In the genomic region with DNA sequence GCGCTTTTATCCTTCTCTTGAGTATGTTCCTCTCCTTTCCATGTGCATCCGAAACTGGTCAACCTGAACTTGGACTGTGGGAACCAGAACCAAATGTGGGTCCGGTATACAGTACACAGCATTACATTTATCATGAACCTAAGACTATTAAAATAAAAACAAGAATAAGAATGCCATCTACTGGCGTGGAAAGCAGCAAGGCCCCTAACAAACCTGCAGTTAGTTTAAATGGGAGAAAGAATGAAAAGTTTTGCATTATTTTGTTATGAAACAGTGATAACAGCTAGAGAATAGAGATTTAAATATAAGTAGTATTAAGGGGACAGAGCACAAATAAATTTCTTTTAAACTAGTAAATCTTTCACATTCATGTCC, we compare ENCODE assay signal across 11 cellular contexts.
DNase-seq lines count a peak whose midpoint lies in the region; ATAC-seq, FAIRE-seq and TF ChIP-seq lines count a peak whose summit lies in the region.
"Had no signal": no experiment of that assay in that cellular context is flagged by ENCODE, and none has a peak within 500 bp of the region (broad histone marks: within the 10 kb centered on the region; RNA-seq: fewer than 3 reads in every experiment).

No MANE protein-coding gene starts in this region.

- H3K27ac ChIP-seq in A549 = no peak overlapping the region

- FAIRE-seq in A549 (lab: Jason Lieb, UNC) = no peak
- FAIRE-seq: K562 had no signal

- H3K9me3 ChIP-seq in A549 = no peaks in the 10 kb centered on the region

- no peak for ATAC-seq in A549
- peak; percentile 30 for ATAC-seq in GM18519 (IDR thresholded peaks at IDR 0.05; ENCODE audit: low FRiP score, unreplicated experiment)
- peak; percentile 35 for ATAC-seq in HG02870 (IDR thresholded peaks at IDR 0.05; ENCODE audit: unreplicated experiment)
- no peak for ATAC-seq in left ventricle myocardium superior
- ATAC-seq: K562 had no signal

- TF ChIP-seq RAD21 in A549 (conservative IDR thresholded peaks at IDR 0.05 in 1 of 2, IDR thresholded peaks at IDR 0.05 in 1 of 2) = no peak

- no peak for TF ChIP-seq POLR2A in A549 (IDR thresholded peaks at IDR 0.05; ENCODE audit: low read length)

- TF ChIP-seq EP300 in A549 (IDR thresholded peaks at IDR 0.05) = no peak

- no peak overlapping the region for H3K4me2 ChIP-seq in A549

- CTCF ChIA-PET in A549 (lab: Yijun Ruan, JAX) = no interaction called here

- TF ChIP-seq CTCF in A549 (IDR thresholded peaks at IDR 0.05) = peak; percentile 18; the same call in 1 of the 3 replicates

- H3K4me3 ChIP-seq in A549 = no peak overlapping the region
- H3K4me3 ChIP-seq: K562 had no signal

- no peaks in the 10 kb centered on the region for H3K4me1 ChIP-seq in A549

- intact Hi-C loops in left ventricle myocardium superior (cut with micrococcal nuclease) = no loop called here

- 48% methylated on average over 4 of the region's 4 CpGs for WGBS in A549 (ENCODE audit: missing lambda C conversion rate)

- DNase-seq in A549 (ENCODE audit: low read depth in 1 of 2, low spot score in 1 of 2) = peak in 1 of 2 experiments; percentile 3
- peak; percentile 42 for DNase-seq in NCI-H748 (lab: John Stamatoyannopoulos, UW; ENCODE audit: unreplicated experiment)
- DNase-seq in NCI-H446 (lab: John Stamatoyannopoulos, UW) = no peak
- no peak for DNase-seq in SW 1271 (lab: John Stamatoyannopoulos, UW)
- no peak for DNase-seq in EL
- DNase-seq in left ventricle myocardium superior = no peak
- DNase-seq: stimulated activated naive CD4-positive, alpha-beta T cell; T1000 had no signal

- POLR2A ChIA-PET in A549 (lab: Yijun Ruan, JAX) = no interaction called here

TF ChIP-seq in A549, 52 proteins besides CTCF, POLR2A, EP300 and RAD21:
- TF ChIP-seq NFE2L2 (conservative IDR thresholded peaks at IDR 0.05; ENCODE audit: low read length) (no peak), ZFP36 (IDR thresholded peaks at IDR 0.05; ENCODE audit: borderline replicate concordance, partially characterized antibody) (no peak), ZSCAN20 (CRISPR knock-in tag; IDR thresholded peaks at IDR 0.05) (no peak), JUNB (IDR thresholded peaks at IDR 0.05) (no peak), RNF2 (IDR thresholded peaks at IDR 0.05; ENCODE audit: borderline replicate concordance, low read depth) (no peak), MYC (IDR thresholded peaks at IDR 0.05; ENCODE audit: borderline replicate concordance, low read length) (no peak), EHMT2 (IDR thresholded peaks at IDR 0.05; ENCODE audit: low read depth) (no peak), MAZ (IDR thresholded peaks at IDR 0.05; ENCODE audit: borderline replicate concordance, low read depth, low read length) (no peak), KDM5A (IDR thresholded peaks at IDR 0.05) (no peak)

Comparison
In these comparisons a context has a peak if more than half of its experiments do, and no peak if none do; other contexts are left out.
1. ATAC-seq: peak in GM18519 (single experiment) and HG02870 (single experiment); none in A549 (0 of 2) and left ventricle myocardium superior (single experiment).